ENCODE assay signal across 2 cellular contexts in the genomic region with DNA sequence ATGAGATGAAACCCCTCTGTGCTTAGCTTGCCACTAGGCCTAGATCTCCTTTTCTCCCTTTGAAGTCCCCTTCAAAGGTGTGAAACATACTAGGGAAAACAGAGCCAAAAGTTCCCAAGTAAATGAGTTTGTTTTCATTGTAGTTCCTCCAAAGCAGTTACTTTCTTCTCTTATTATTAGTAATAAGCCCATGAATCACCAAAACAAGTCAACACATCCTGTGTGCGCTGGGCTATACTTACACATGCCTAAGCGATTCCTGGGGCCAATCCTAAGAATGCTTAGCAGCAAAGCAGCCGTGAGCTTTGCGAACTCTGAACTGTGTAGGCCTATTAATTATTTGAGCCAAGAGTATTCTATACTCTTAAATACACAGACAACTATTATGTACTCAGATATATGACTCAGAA.
TF ChIP-seq lines count a peak whose summit lies in the region.

No MANE protein-coding gene starts in this region.

TF ChIP-seq in endothelial cell of umbilical vein, 7 proteins besides CTCF, POLR2A, EP300 and RAD21:
- TF ChIP-seq, protein P1, sequence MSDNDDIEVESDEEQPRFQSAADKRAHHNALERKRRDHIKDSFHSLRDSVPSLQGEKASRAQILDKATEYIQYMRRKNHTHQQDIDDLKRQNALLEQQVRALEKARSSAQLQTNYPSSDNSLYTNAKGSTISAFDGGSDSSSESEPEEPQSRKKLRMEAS (IDR thresholded peaks at IDR 0.05; ENCODE audit: insufficient read depth, insufficient read length) = peak; percentile 8
- no peak for TF ChIP-seq MYC (IDR thresholded peaks at IDR 0.05; ENCODE audit: low read depth, low read length)
- peak; percentile 77 for TF ChIP-seq POLR2AphosphoS5 (IDR thresholded peaks at IDR 0.05; ENCODE audit: insufficient read depth, low read depth, low read length)
- no peak for TF ChIP-seq EZH2 (IDR thresholded peaks at IDR 0.05; ENCODE audit: borderline replicate concordance, low read depth, low read length, severe bottlenecking)
- TF ChIP-seq FOS (IDR thresholded peaks at IDR 0.05; ENCODE audit: borderline replicate concordance, insufficient read depth, low read length) = peak; percentile 91
- peak; percentile 49 for TF ChIP-seq GATA2 (IDR thresholded peaks at IDR 0.05; ENCODE audit: insufficient read depth, insufficient read length, low read depth, low read length)
- TF ChIP-seq JUN (IDR thresholded peaks at IDR 0.05; ENCODE audit: borderline replicate concordance, insufficient read depth, insufficient read length, low read depth) = peak; percentile 74

TF ChIP-seq in neural cell, 6 proteins besides CTCF, POLR2A, EP300 and RAD21 (continued from another document):
- TF ChIP-seq, protein P2, sequence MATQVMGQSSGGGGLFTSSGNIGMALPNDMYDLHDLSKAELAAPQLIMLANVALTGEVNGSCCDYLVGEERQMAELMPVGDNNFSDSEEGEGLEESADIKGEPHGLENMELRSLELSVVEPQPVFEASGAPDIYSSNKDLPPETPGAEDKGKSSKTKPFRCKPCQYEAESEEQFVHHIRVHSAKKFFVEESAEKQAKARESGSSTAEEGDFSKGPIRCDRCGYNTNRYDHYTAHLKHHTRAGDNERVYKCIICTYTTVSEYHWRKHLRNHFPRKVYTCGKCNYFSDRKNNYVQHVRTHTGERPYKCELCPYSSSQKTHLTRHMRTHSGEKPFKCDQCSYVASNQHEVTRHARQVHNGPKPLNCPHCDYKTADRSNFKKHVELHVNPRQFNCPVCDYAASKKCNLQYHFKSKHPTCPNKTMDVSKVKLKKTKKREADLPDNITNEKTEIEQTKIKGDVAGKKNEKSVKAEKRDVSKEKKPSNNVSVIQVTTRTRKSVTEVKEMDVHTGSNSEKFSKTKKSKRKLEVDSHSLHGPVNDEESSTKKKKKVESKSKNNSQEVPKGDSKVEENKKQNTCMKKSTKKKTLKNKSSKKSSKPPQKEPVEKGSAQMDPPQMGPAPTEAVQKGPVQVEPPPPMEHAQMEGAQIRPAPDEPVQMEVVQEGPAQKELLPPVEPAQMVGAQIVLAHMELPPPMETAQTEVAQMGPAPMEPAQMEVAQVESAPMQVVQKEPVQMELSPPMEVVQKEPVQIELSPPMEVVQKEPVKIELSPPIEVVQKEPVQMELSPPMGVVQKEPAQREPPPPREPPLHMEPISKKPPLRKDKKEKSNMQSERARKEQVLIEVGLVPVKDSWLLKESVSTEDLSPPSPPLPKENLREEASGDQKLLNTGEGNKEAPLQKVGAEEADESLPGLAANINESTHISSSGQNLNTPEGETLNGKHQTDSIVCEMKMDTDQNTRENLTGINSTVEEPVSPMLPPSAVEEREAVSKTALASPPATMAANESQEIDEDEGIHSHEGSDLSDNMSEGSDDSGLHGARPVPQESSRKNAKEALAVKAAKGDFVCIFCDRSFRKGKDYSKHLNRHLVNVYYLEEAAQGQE (IDR thresholded peaks at IDR 0.05; ENCODE audit: borderline replicate concordance) = no peak
